ENCODE assay signal across 8 cellular contexts in the genomic region with DNA sequence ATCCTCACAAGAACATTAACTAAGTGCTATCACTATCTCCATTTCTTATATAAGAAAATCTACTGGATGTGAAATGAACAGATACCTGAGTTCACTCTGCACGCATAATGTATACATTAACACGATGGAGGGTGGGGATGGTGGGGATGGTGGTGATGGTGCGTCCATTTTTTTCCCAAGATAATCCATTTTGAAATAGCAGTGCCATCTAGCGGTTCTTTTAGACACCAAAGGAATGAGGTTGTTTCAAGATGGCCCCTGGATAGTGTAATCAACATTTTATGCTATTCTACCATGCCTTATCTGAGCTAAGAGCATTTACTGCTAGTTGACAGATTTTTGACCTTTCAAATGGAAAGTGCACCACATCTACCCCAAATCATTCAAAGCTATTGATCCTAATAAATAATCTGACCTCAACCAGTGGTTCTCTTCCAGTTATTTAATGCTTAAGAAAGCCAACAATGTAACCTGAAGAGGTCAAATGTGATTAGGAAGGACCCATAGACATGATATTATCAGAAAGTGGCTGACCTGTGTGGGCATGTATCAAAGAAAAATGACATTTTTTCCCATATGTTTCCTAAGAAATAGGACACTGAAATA.
DNase-seq lines count a peak whose midpoint lies in the region; ATAC-seq and TF ChIP-seq lines count a peak whose summit lies in the region.

No MANE protein-coding gene starts in this region.

- TF ChIP-seq CTCF in GM13977 (IDR thresholded peaks at IDR 0.05; ENCODE audit: extremely low read depth, insufficient read depth, missing control alignments) (peak; percentile 50), KMS-11 (conservative IDR thresholded peaks at IDR 0.05; ENCODE audit: low read depth, low read length) (peak; percentile 58), right lobe of liver (IDR thresholded peaks at IDR 0.05) (peak; percentile 13 to 56 (median 42))

- TF ChIP-seq POLR2A in right lobe of liver (IDR thresholded peaks at IDR 0.05): no peak

- no peaks in the 10 kb centered on the region for H3K27me3 Mint-ChIP-seq in activated T-helper 1 cell treated with anti-CD3 and anti-CD28 coated beads, Interleukin-12 subunit alpha, Interleukin-12 subunit beta, Interleukin-2, Interleukin-4 antibody, amounts not matched to agents 30 ng/mL and 10 ng/mL and 1 ng/mL, durations not matched to agents 14 hours and 24 hours and 36 hours (ENCODE audit: insufficient read depth)

- H3K36me3 ChIP-seq in KMS-11 (ENCODE audit: insufficient read depth) (no peaks in the 10 kb centered on the region), adipocyte (ENCODE audit: control insufficient read depth, insufficient read depth, low read length, severe bottlenecking) (no peaks in the 10 kb centered on the region), right lobe of liver (no peaks in the 10 kb centered on the region)

- H3K36me3 Mint-ChIP-seq in activated T-helper 1 cell treated with anti-CD3 and anti-CD28 coated beads, Interleukin-12 subunit alpha, Interleukin-12 subunit beta, Interleukin-2, Interleukin-4 antibody, amounts not matched to agents 30 ng/mL and 10 ng/mL and 1 ng/mL, durations not matched to agents 14 hours and 24 hours and 36 hours (ENCODE audit: low read depth): no peaks in the 10 kb centered on the region

- no peak overlapping the region for H3K27ac Mint-ChIP-seq in activated T-helper 1 cell treated with anti-CD3 and anti-CD28 coated beads, Interleukin-12 subunit alpha, Interleukin-12 subunit beta, Interleukin-2, Interleukin-4 antibody, amounts not matched to agents 30 ng/mL and 10 ng/mL and 1 ng/mL, durations not matched to agents 14 hours and 24 hours and 36 hours

- H3K27ac ChIP-seq in KMS-11 (no peak overlapping the region), right lobe of liver (no peak overlapping the region)

- peak; percentile 61 for DNase-seq in ACHN
- peak; percentile 15 for DNase-seq in GM13977 (ENCODE audit: low spot score)
- DNase-seq in adipocyte (ENCODE audit: low read depth): peak; percentile 78
- no peak for DNase-seq in right lobe of liver
- no peak for DNase-seq in sciatic nerve (ENCODE audit: low spot score)
- DNase-seq in activated T-helper 1 cell treated with anti-CD3 and anti-CD28 coated beads, Interleukin-12 subunit alpha, Interleukin-12 subunit beta, Interleukin-2, Interleukin-4 antibody, amounts not matched to agents 30 ng/mL and 10 ng/mL and 1 ng/mL, durations not matched to agents 14 hours and 24 hours and 36 hours (ENCODE audit: low spot score): no peak

- H3K4me3 Mint-ChIP-seq in activated T-helper 1 cell treated with anti-CD3 and anti-CD28 coated beads, Interleukin-12 subunit alpha, Interleukin-12 subunit beta, Interleukin-2, Interleukin-4 antibody, amounts not matched to agents 30 ng/mL and 10 ng/mL and 1 ng/mL, durations not matched to agents 14 hours and 24 hours and 36 hours: no peak overlapping the region

- H3K79me2 ChIP-seq in KMS-11 (ENCODE audit: insufficient read depth, low read depth): no peaks in the 10 kb centered on the region

- no peak overlapping the region for H3K4me2 ChIP-seq in KMS-11

- no peaks in the 10 kb centered on the region for H4K20me1 ChIP-seq in KMS-11 (ENCODE audit: insufficient read depth)

- in situ Hi-C loops in ACHN (cut with HindIII; ENCODE audit: low pct_ligation_motif_present, low pct_unique_long_range_greater_than_20kb, low sequenced_read_pairs): no loop called here
- in situ Hi-C loops in GM13977 (cut with MboI; ENCODE audit: low pct_unique_long_range_greater_than_20kb, low sequenced_read_pairs, unreplicated experiment): loop anchor here (25.0 kb wide), 1 partner anchor 443 kb away; no protein-coding TSS in a partner anchor

- no peak overlapping the region for H3K9ac ChIP-seq in KMS-11
- H3K9ac ChIP-seq in adipocyte (ENCODE audit: low read length): no peak overlapping the region

- H3K27me3 ChIP-seq in KMS-11 (ENCODE audit: insufficient read depth, low read depth): no peaks in the 10 kb centered on the region
- H3K27me3 ChIP-seq in adipocyte (replicated peaks; ENCODE audit: control insufficient read depth, insufficient read depth, low read length): no peaks in the 10 kb centered on the region
- H3K27me3 ChIP-seq in right lobe of liver: no peaks in the 10 kb centered on the region

- H3K9me3 Mint-ChIP-seq in activated T-helper 1 cell treated with anti-CD3 and anti-CD28 coated beads, Interleukin-12 subunit alpha, Interleukin-12 subunit beta, Interleukin-2, Interleukin-4 antibody, amounts not matched to agents 30 ng/mL and 10 ng/mL and 1 ng/mL, durations not matched to agents 14 hours and 24 hours and 36 hours: no peaks in the 10 kb centered on the region

- 10% methylated on average over 4 of the region's 4 CpGs for WGBS in right lobe of liver (ENCODE audit: insufficient coverage, low coverage, low lambda C conversion rate, missing lambda C conversion rate)

- H3K9me3 ChIP-seq in adipocyte (ENCODE audit: control insufficient read depth, low read length): no peaks in the 10 kb centered on the region
- H3K9me3 ChIP-seq in right lobe of liver: no peaks in the 10 kb centered on the region

- H3K4me1 Mint-ChIP-seq in activated T-helper 1 cell treated with anti-CD3 and anti-CD28 coated beads, Interleukin-12 subunit alpha, Interleukin-12 subunit beta, Interleukin-2, Interleukin-4 antibody, amounts not matched to agents 30 ng/mL and 10 ng/mL and 1 ng/mL, durations not matched to agents 14 hours and 24 hours and 36 hours (ENCODE audit: low read depth): no peaks in the 10 kb centered on the region

- ATAC-seq in right lobe of liver: peak in 2 of 4 donors; percentile 39 to 50
- no peak for ATAC-seq in sciatic nerve
- ATAC-seq in activated CD4-positive, CD25-positive, alpha-beta regulatory T cell treated with anti-CD3 and anti-CD28 coated beads, Interleukin-2, amount 50 U/mL, for 24 hours: no peak

- H2AFZ ChIP-seq in KMS-11 (ENCODE audit: low read depth): no peak overlapping the region

- intact Hi-C loops in right lobe of liver (cut with DNase I): no loop called here
- intact Hi-C loops in sciatic nerve (cut with DNase I): no loop called here
- intact Hi-C loops in activated T-helper 1 cell treated with anti-CD3 and anti-CD28 coated beads, Interleukin-12 subunit alpha, Interleukin-12 subunit beta, Interleukin-2, Interleukin-4 antibody, amounts not matched to agents 30 ng/mL and 10 ng/mL and 1 ng/mL, durations not matched to agents 14 hours and 24 hours and 36 hours (cut with micrococcal nuclease): loop anchor here (10.0 kb wide), 1 partner anchor 1511 kb away; no protein-coding TSS in a partner anchor

- no peaks in the 10 kb centered on the region for H3K4me1 ChIP-seq in KMS-11 (ENCODE audit: low read depth, poor library complexity, severe bottlenecking)
- H3K4me1 ChIP-seq in adipocyte (ENCODE audit: control insufficient read depth, insufficient read depth, low read length): no peaks in the 10 kb centered on the region
- H3K4me1 ChIP-seq in right lobe of liver: no peaks in the 10 kb centered on the region

- H3K4me3 ChIP-seq in KMS-11 (IDR thresholded peaks at IDR 0.05; ENCODE audit: insufficient read depth, low read depth, low read length) (no peak overlapping the region), adipocyte (ENCODE audit: low read length) (no peak overlapping the region), right lobe of liver (no peak overlapping the region)

Comparison
In these comparisons a context has a peak if more than half of its experiments do, and no peak if none do; other contexts are left out.
1. DNase-seq: peak in ACHN (single experiment), GM13977 (single experiment) and adipocyte (single experiment); none in right lobe of liver (0 of 3), sciatic nerve (single experiment) and activated T-helper 1 cell treated with anti-CD3 and anti-CD28 coated beads, Interleukin-12 subunit alpha, Interleukin-12 subunit beta, Interleukin-2, Interleukin-4 antibody, amounts not matched to agents 30 ng/mL and 10 ng/mL and 1 ng/mL, durations not matched to agents 14 hours and 24 hours and 36 hours (single experiment).
2. Peak in every context shown above with its lines, with median percentiles within 50 percentile points of each other: CTCF ChIP-seq.